11 cellular contexts compared by ENCODE assay signal in the genomic region with DNA sequence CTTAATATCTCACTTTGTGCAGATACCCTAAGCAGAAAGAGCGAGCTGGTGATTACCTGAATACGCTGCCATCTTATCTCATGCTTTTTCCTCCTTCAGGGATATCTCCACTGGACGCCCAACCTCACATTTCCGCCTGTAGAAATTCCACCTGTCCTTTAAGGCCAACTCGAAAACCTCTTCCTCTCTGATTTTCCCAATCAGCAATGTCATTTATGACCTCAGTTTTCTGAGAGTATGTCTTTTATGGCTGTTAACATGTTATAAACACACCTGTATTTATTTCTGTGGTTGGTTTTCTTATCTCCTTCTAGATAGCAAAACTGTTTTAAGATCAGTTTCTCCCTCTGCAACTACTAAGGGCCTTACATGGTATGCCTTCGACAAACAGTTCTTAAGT. TPM values are rescaled to one million over a fixed set of nuclear protein-coding genes. Genes with fewer than 3 reads are reported as not detected.
DNase-seq lines count a peak whose midpoint lies in the region; ATAC-seq, FAIRE-seq and TF ChIP-seq lines count a peak whose summit lies in the region.
"Had no signal": no experiment of that assay in that cellular context is flagged by ENCODE, and none has a peak within 500 bp of the region (broad histone marks: within the 10 kb centered on the region; RNA-seq: fewer than 3 reads in every experiment).

No MANE protein-coding gene starts in this region.

- H3K9me1 ChIP-seq in keratinocyte (ENCODE audit: control insufficient read depth, extremely low read depth, insufficient read depth, low read length), result peaks cover 8% of the 10 kb centered on the region

- H3K9me3 Mint-ChIP-seq in activated CD8-positive, alpha-beta memory T cell treated with anti-CD3 and anti-CD28 coated beads, Interleukin-2, amount 10 ng/mL, durations not matched to agents 7 days and 5 days (ENCODE audit: low read depth), result no peaks in the 10 kb centered on the region
- no peaks in the 10 kb centered on the region for H3K9me3 Mint-ChIP-seq in activated T-helper 17 cell treated with anti-CD3 and anti-CD28 coated beads, Interleukin-2, amount 50 U/mL, for 72 hours

- peak overlapping the region; percentile 84 for H3K4me2 ChIP-seq in keratinocyte (ENCODE audit: control insufficient read depth, extremely low read depth, insufficient read depth, low read depth, low read length)

- dilution Hi-C loops in keratinocyte (cut with MboI; ENCODE audit: extremely low pct_ligation_motif_present, low sequenced_read_pairs), result no loop called here

- no peaks in the 10 kb centered on the region for H3K9me3 ChIP-seq in keratinocyte (ENCODE audit: control insufficient read depth, low read depth, low read length)
- no peaks in the 10 kb centered on the region for H3K9me3 ChIP-seq in stomach
- H3K9me3 ChIP-seq: body of pancreas had no signal

- no peaks in the 10 kb centered on the region for H3K27me3 ChIP-seq in keratinocyte (ENCODE audit: control insufficient read depth, extremely low read depth, insufficient read depth, low read length)
- no peaks in the 10 kb centered on the region for H3K27me3 ChIP-seq in stomach
- H3K27me3 ChIP-seq: body of pancreas had no signal

- TF ChIP-seq CTCF in keratinocyte (optimal IDR thresholded peaks at IDR 0.05 in 1 of 3, IDR thresholded peaks at IDR 0.05 in 1 of 3, conservative IDR thresholded peaks at IDR 0.05 in 1 of 3; ENCODE audit: extremely low read depth in 1 of 3, insufficient read depth in 2 of 3, low read length in 3 of 3) (no peak), stomach (IDR thresholded peaks at IDR 0.05) (no peak)

- TF ChIP-seq EP300 in stomach (IDR thresholded peaks at IDR 0.05), result no peak

- peaks cover 77% of the 10 kb centered on the region for H3K4me1 Mint-ChIP-seq in activated CD8-positive, alpha-beta memory T cell treated with anti-CD3 and anti-CD28 coated beads, Interleukin-2, amount 10 ng/mL, durations not matched to agents 7 days and 5 days
- peaks cover 59% of the 10 kb centered on the region for H3K4me1 Mint-ChIP-seq in activated T-helper 17 cell treated with anti-CD3 and anti-CD28 coated beads, Interleukin-2, amount 50 U/mL, for 72 hours

- DNase-seq in activated CD8-positive, alpha-beta memory T cell treated with anti-CD3 and anti-CD28 coated beads, Interleukin-2, amount 10 ng/mL, durations not matched to agents 7 days and 5 days, result no peak
- no peak for DNase-seq in activated CD8-positive, alpha-beta memory T cell treated with anti-CD3 and anti-CD28 coated beads, Interleukin-2, amount 50 U/mL, for 48 hours
- DNase-seq in keratinocyte (ENCODE audit: low read depth, low spot score) (no peak), stomach (no peak), CD1c-positive myeloid dendritic cell (ENCODE audit: extremely low spot score) (no peak)
- DNase-seq: mesendoderm; stimulated activated CD4-positive, alpha-beta T cell treated with anti-CD3 and anti-CD28 coated beads, Interleukin-2, amount 100 ng/mL, for 24 hours had no signal

- H3K9ac ChIP-seq in keratinocyte (ENCODE audit: control insufficient read depth, extremely low read depth, insufficient read depth, low read length), result no peak overlapping the region

- peak overlapping the region; percentile 45 for H3K27ac Mint-ChIP-seq in activated CD8-positive, alpha-beta memory T cell treated with anti-CD3 and anti-CD28 coated beads, Interleukin-2, amount 10 ng/mL, durations not matched to agents 7 days and 5 days
- peak overlapping the region; percentile 68 for H3K27ac Mint-ChIP-seq in activated T-helper 17 cell treated with anti-CD3 and anti-CD28 coated beads, Interleukin-2, amount 50 U/mL, for 72 hours

- H3K79me2 ChIP-seq in keratinocyte (ENCODE audit: control insufficient read depth, insufficient read depth, low read length), result peaks cover 31% of the 10 kb centered on the region

- no peak for TF ChIP-seq POLR2A in stomach (IDR thresholded peaks at IDR 0.05)

- no peak for ATAC-seq in activated CD8-positive, alpha-beta memory T cell treated with anti-CD3 and anti-CD28 coated beads, Interleukin-2, amount 10 ng/mL, durations not matched to agents 7 days and 5 days
- no peak for ATAC-seq in activated T-helper 17 cell treated with anti-CD3 and anti-CD28 coated beads, Interleukin-2, amount 50 U/mL, for 72 hours (replicated peaks)
- ATAC-seq in HG03159 (IDR thresholded peaks at IDR 0.05; ENCODE audit: unreplicated experiment) (no peak), HG02759 (IDR thresholded peaks at IDR 0.05; ENCODE audit: unreplicated experiment) (no peak)

- intact Hi-C loops in stomach (cut with DNase I; ENCODE audit: low total_unique reads), result loop anchor here (5.0 to 10.0 kb wide), 2 partner anchors 38 to 55 kb away; no protein-coding TSS in a partner anchor

- peak overlapping the region; percentile 62 for H3K4me3 Mint-ChIP-seq in activated CD8-positive, alpha-beta memory T cell treated with anti-CD3 and anti-CD28 coated beads, Interleukin-2, amount 10 ng/mL, durations not matched to agents 7 days and 5 days
- H3K4me3 Mint-ChIP-seq in activated T-helper 17 cell treated with anti-CD3 and anti-CD28 coated beads, Interleukin-2, amount 50 U/mL, for 72 hours, result peak overlapping the region; percentile 82

- H3K27ac ChIP-seq in keratinocyte (ENCODE audit: control insufficient read depth, insufficient read depth, low read length) (no peak overlapping the region), stomach (peak overlapping the region; percentile 58 to 99 (median 95))

- H3K4me1 ChIP-seq in keratinocyte (ENCODE audit: control insufficient read depth, extremely low read depth, insufficient read depth, low read length) (peaks cover 55% of the 10 kb centered on the region), stomach (peaks cover 64 to 84% (median 75%) of the 10 kb centered on the region in 4 donors)

- no peak overlapping the region for H2AFZ ChIP-seq in keratinocyte (ENCODE audit: control insufficient read depth, low read length)

- CTCF ChIA-PET in activated CD8-positive, alpha-beta memory T cell treated with anti-CD3 and anti-CD28 coated beads, Interleukin-2, amount 10 ng/mL, durations not matched to agents 7 days and 5 days (lab: Charles Lee), result interaction anchor here (1.1 to 17.5 kb wide), 18 partner anchors 8 to 367 kb away, joined by 3 to 414 read pairs (median 10); no protein-coding TSS in a partner anchor

- H3K36me3 Mint-ChIP-seq in activated CD8-positive, alpha-beta memory T cell treated with anti-CD3 and anti-CD28 coated beads, Interleukin-2, amount 10 ng/mL, durations not matched to agents 7 days and 5 days, result peaks cover 26% of the 10 kb centered on the region
- H3K36me3 Mint-ChIP-seq in activated T-helper 17 cell treated with anti-CD3 and anti-CD28 coated beads, Interleukin-2, amount 50 U/mL, for 72 hours (ENCODE audit: low read depth), result peaks cover 45% of the 10 kb centered on the region

- H3K27me3 Mint-ChIP-seq in activated CD8-positive, alpha-beta memory T cell treated with anti-CD3 and anti-CD28 coated beads, Interleukin-2, amount 10 ng/mL, durations not matched to agents 7 days and 5 days, result no peaks in the 10 kb centered on the region
- H3K27me3 Mint-ChIP-seq in activated T-helper 17 cell treated with anti-CD3 and anti-CD28 coated beads, Interleukin-2, amount 50 U/mL, for 72 hours, result no peaks in the 10 kb centered on the region

- FAIRE-seq in keratinocyte (lab: Jason Lieb, UNC), result no peak

- H3K36me3 ChIP-seq in keratinocyte (ENCODE audit: control insufficient read depth in 2 of 2, extremely low read depth in 1 of 2, insufficient read depth in 2 of 2, low read length in 2 of 2), result peaks cover 4 to 17% of the 10 kb centered on the region in 2 experiments
- peaks cover 0 to 7% (median 4%) of the 10 kb centered on the region in 4 donors for H3K36me3 ChIP-seq in stomach

- 30 to 72% (median 42%) methylated on average over 6 of the region's 6 CpGs for WGBS in stomach, 5 donors

- H4K20me1 ChIP-seq in keratinocyte (ENCODE audit: control insufficient read depth, extremely low read depth, insufficient read depth, low read length), result no peaks in the 10 kb centered on the region

- H3K4me3 ChIP-seq in keratinocyte (ENCODE audit: control insufficient read depth in 2 of 3, extremely low read depth in 1 of 3, insufficient read depth in 2 of 3, low read depth in 1 of 3, low read length in 3 of 3) (no peak overlapping the region), stomach (peak overlapping the region in 1 of 4 donors; percentile 84)
- H3K4me3 ChIP-seq: body of pancreas had no signal

RNA-seq across cellular contexts. Expression of a gene that starts 41.1 kb away (rescaled TPM):
- under 1 TPM; 0.02 to 0.06 TPM for total RNA-seq in activated CD8-positive, alpha-beta memory T cell treated with anti-CD3 and anti-CD28 coated beads, Interleukin-2, amount 10 ng/mL, durations not matched to agents 7 days and 5 days
- under 1 TPM; 0.06 to 0.24 TPM for total RNA-seq in activated T-helper 17 cell treated with anti-CD3 and anti-CD28 coated beads, Interleukin-2, amount 50 U/mL, for 72 hours
- 0.03 TPM in 1 of 3 replicates, not detected in the others for polyA plus RNA-seq in keratinocyte
- not detected for polyA plus RNA-seq in keratinocyte (2011; ENCODE audit: low read depth)
- polyA plus RNA-seq in keratinocyte (2011; cell fraction: cytosol; rRNA removed), result 0.05 TPM in 1 of 2 replicates, not detected in the other
- polyA plus RNA-seq in keratinocyte (2011; cell fraction: nucleus; rRNA removed), result 0.05 TPM in 1 of 2 replicates, not detected in the other
- polyA plus RNA-seq in keratinocyte (2012; ENCODE audit: low replicate concordance), result 0.07 TPM in 1 of 2 replicates, not detected in the other
- polyA minus RNA-seq in keratinocyte, result not detected in 3 replicates
- not detected for polyA minus RNA-seq in keratinocyte (2011; cell fraction: cytosol; rRNA and poly(A)+ RNA removed)
- not detected in 2 replicates for polyA minus RNA-seq in keratinocyte (2011; cell fraction: nucleus; rRNA and poly(A)+ RNA removed)
- total RNA-seq in stomach, result 10 to 100 TPM in 4 of 5 donors, 1 to 10 TPM in 1; 9.4 to 31.2 (median 14.0) TPM
- polyA plus RNA-seq in stomach, result 1 to 10 TPM; 3.2 to 9.2 (median 6.9) TPM

Comparison
In these comparisons a context has a peak if more than half of its experiments do, and no peak if none do; other contexts are left out.
1. RNA of a gene that starts 41.1 kb away (total RNA-seq): 9.4 to 31.2 TPM in stomach; 0.06 to 0.24 TPM in activated T-helper 17 cell treated with anti-CD3 and anti-CD28 coated beads, Interleukin-2, amount 50 U/mL, for 72 hours and 0.02 to 0.06 TPM in activated CD8-positive, alpha-beta memory T cell treated with anti-CD3 and anti-CD28 coated beads, Interleukin-2, amount 10 ng/mL, durations not matched to agents 7 days and 5 days; every median in the first group is over 4 times any median in the second.